ENCODE assay signal across 1 cellular context in genomic region chr17:39205112-39205526, GRCh38.
TF ChIP-seq lines count a peak whose summit lies in the region.

No MANE protein-coding gene starts in this region.

TF ChIP-seq in WTC11, 78 proteins besides CTCF, POLR2A, EP300 and RAD21 (continued from another document and continues in another):
- TF ChIP-seq ZNF281 (CRISPR knock-in tag; IDR thresholded peaks at IDR 0.05) (no peak), ZBTB21 (CRISPR knock-in tag; IDR thresholded peaks at IDR 0.05; ENCODE audit: borderline replicate concordance) (no peak), ZNF425 (CRISPR knock-in tag; conservative IDR thresholded peaks at IDR 0.05) (peak; percentile 78), MYBL2 (CRISPR knock-in tag; IDR thresholded peaks at IDR 0.05) (no peak), JUN (CRISPR knock-in tag; IDR thresholded peaks at IDR 0.05) (no peak), NR3C1 (CRISPR knock-in tag; conservative IDR thresholded peaks at IDR 0.05; ENCODE audit: low read depth) (no peak), NFATC4 (CRISPR knock-in tag; IDR thresholded peaks at IDR 0.05) (0 out of 2 replicates have a peak, but pooled peaks have one; percentile 61), ZNF423 (CRISPR knock-in tag; IDR thresholded peaks at IDR 0.05) (no peak), E2F5 (CRISPR knock-in tag; IDR thresholded peaks at IDR 0.05) (no peak), ETV6 (CRISPR knock-in tag; IDR thresholded peaks at IDR 0.05) (no peak), NFE2L1 (CRISPR knock-in tag; IDR thresholded peaks at IDR 0.05) (no peak), ZNF317 (CRISPR knock-in tag; IDR thresholded peaks at IDR 0.05; ENCODE audit: borderline replicate concordance, low read depth) (no peak), ATF3 (CRISPR knock-in tag; conservative IDR thresholded peaks at IDR 0.05) (no peak), ZNF219 (CRISPR knock-in tag; IDR thresholded peaks at IDR 0.05; ENCODE audit: borderline replicate concordance) (no peak), NR2C2 (CRISPR knock-in tag; IDR thresholded peaks at IDR 0.05) (no peak), ZSCAN18 (CRISPR knock-in tag; IDR thresholded peaks at IDR 0.05) (no peak), AR (CRISPR knock-in tag; IDR thresholded peaks at IDR 0.05) (no peak), EMX1 (CRISPR knock-in tag; IDR thresholded peaks at IDR 0.05) (peak; percentile 74), IRF2 (CRISPR knock-in tag; IDR thresholded peaks at IDR 0.05; ENCODE audit: borderline replicate concordance, low read depth) (no peak), ATF2 (CRISPR knock-in tag; IDR thresholded peaks at IDR 0.05; ENCODE audit: borderline replicate concordance, low read depth) (no peak), STAT6 (CRISPR knock-in tag; conservative IDR thresholded peaks at IDR 0.05; ENCODE audit: low read depth) (no peak), PRRX2 (CRISPR knock-in tag; IDR thresholded peaks at IDR 0.05) (peak; percentile 70; the same call in 1 of the 2 replicates), HMGXB4 (CRISPR knock-in tag; IDR thresholded peaks at IDR 0.05) (no peak), ZNF232 (CRISPR knock-in tag; IDR thresholded peaks at IDR 0.05) (no peak), ZMAT4 (CRISPR knock-in tag; IDR thresholded peaks at IDR 0.05) (no peak), USF1 (CRISPR knock-in tag; IDR thresholded peaks at IDR 0.05) (no peak), SP1 (CRISPR knock-in tag; conservative IDR thresholded peaks at IDR 0.05) (no peak), CDX4 (CRISPR knock-in tag; IDR thresholded peaks at IDR 0.05; ENCODE audit: borderline replicate concordance) (no peak), OVOL2 (CRISPR knock-in tag; IDR thresholded peaks at IDR 0.05; ENCODE audit: borderline replicate concordance) (no peak), ZNF532 (CRISPR knock-in tag; IDR thresholded peaks at IDR 0.05; ENCODE audit: borderline replicate concordance) (peak; percentile 40; the same call in 1 of the 2 replicates), NR1H2 (CRISPR knock-in tag; IDR thresholded peaks at IDR 0.05) (no peak)
